Comparison of ENCODE assay signal across 1 cellular context in genomic region chr19:37251308-37252229, GRCh38.
TF ChIP-seq lines count a peak whose summit lies in the region.

No MANE protein-coding gene starts in this region.

TF ChIP-seq in K562, 482 proteins besides CTCF, POLR2A, EP300 and RAD21 (continued from another document):
- TF ChIP-seq LARP7 (IDR thresholded peaks at IDR 0.05) (no peak), ZFPM2 (CRISPR knock-in tag; IDR thresholded peaks at IDR 0.05) (no peak), ATF3 (IDR thresholded peaks at IDR 0.05) (no peak), ATF3 (CRISPR knock-in tag; conservative IDR thresholded peaks at IDR 0.05) (no peak), ZNF184 (CRISPR knock-in tag; IDR thresholded peaks at IDR 0.05) (no peak), SREBF1 (IDR thresholded peaks at IDR 0.05; ENCODE audit: borderline replicate concordance, low read depth, low read length) (no peak), BCL6 (CRISPR knock-in tag; IDR thresholded peaks at IDR 0.05) (no peak), MYNN (IDR thresholded peaks at IDR 0.05) (no peak), MYNN (CRISPR knock-in tag; IDR thresholded peaks at IDR 0.05) (no peak), ZFP36 (IDR thresholded peaks at IDR 0.05; ENCODE audit: low read depth, low read length, partially characterized antibody) (peak; percentile 14), PHF8 (IDR thresholded peaks at IDR 0.05; ENCODE audit: borderline replicate concordance, low read length) (peak; percentile 21; the same call in 1 of the 2 replicates)
- TF ChIP-seq, protein P1, sequence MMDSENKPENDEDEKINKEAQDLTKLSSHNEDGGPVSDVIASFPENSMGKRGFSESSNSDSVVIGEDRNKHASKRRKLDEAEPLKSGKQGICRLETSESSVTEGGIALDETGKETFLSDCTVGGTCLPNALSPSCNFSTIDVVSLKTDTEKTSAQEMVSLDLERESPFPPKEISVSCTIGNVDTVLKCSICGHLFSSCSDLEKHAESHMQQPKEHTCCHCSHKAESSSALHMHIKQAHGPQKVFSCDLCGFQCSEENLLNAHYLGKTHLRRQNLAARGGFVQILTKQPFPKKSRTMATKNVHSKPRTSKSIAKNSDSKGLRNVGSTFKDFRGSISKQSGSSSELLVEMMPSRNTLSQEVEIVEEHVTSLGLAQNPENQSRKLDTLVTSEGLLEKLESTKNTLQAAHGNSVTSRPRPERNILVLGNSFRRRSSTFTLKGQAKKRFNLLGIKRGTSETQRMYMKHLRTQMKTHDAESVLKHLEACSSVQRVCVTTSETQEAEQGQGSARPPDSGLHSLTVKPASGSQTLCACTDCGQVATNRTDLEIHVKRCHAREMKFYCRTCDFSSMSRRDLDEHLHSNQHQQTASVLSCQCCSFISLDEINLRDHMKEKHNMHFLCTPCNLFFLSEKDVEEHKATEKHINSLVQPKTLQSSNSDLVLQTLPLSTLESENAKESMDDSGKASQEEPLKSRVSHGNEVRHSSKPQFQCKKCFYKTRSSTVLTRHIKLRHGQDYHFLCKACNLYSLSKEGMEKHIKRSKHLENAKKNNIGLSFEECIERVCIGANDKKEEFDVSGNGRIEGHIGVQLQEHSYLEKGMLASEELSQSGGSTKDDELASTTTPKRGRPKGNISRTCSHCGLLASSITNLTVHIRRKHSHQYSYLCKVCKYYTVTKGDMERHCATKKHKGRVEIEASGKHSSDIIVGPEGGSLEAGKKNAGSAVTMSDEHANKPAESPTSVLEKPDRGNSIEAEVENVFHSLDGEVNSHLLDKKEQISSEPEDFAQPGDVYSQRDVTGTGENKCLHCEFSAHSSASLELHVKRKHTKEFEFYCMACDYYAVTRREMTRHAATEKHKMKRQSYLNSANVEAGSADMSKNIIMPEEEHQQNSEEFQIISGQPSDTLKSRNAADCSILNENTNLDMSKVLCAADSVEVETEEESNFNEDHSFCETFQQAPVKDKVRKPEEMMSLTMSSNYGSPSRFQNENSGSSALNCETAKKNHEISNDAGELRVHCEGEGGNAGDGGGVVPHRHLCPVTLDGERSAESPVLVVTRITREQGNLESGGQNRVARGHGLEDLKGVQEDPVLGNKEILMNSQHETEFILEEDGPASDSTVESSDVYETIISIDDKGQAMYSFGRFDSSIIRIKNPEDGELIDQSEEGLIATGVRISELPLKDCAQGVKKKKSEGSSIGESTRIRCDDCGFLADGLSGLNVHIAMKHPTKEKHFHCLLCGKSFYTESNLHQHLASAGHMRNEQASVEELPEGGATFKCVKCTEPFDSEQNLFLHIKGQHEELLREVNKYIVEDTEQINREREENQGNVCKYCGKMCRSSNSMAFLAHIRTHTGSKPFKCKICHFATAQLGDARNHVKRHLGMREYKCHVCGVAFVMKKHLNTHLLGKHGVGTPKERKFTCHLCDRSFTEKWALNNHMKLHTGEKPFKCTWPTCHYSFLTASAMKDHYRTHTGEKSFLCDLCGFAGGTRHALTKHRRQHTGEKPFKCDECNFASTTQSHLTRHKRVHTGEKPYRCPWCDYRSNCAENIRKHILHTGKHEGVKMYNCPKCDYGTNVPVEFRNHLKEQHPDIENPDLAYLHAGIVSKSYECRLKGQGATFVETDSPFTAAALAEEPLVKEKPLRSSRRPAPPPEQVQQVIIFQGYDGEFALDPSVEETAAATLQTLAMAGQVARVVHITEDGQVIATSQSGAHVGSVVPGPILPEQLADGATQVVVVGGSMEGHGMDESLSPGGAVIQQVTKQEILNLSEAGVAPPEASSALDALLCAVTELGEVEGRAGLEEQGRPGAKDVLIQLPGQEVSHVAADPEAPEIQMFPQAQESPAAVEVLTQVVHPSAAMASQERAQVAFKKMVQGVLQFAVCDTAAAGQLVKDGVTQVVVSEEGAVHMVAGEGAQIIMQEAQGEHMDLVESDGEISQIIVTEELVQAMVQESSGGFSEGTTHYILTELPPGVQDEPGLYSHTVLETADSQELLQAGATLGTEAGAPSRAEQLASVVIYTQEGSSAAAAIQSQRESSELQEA (IDR thresholded peaks at IDR 0.05; ENCODE audit: low read depth): no peak
TF ChIP-seq in K562: peak in this region for 6.
